Comparison of ENCODE assay signal across 13 cellular contexts in the genomic region with DNA sequence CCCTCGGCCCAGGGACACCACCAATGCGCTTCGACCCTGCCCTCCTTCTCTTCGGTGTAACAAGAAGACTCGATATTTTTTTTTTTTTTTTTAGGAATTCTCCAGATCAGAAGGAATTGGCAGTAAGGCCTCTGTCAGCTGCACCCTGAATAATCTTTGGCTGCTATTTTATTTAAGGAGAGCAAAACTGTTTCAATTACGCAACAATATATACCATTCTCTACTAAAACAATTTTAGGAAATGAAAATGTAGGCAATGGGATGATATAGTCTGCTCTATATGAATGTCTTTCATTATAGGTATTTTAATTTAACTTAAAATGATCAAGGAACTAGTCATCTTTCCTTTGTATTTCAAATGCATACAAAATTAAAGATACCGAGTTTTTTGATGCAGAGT. TPM values are rescaled to one million over a fixed set of nuclear protein-coding genes. Genes with fewer than 3 reads are reported as not detected.
DNase-seq lines count a peak whose midpoint lies in the region; ATAC-seq and TF ChIP-seq lines count a peak whose summit lies in the region.
"Had no signal": no experiment of that assay in that cellular context is flagged by ENCODE, and none has a peak within 500 bp of the region (broad histone marks: within the 10 kb centered on the region; RNA-seq: fewer than 3 reads in every experiment).

No MANE protein-coding gene starts in this region.

- H3F3A ChIP-seq in SK-N-SH (replicated peaks; ENCODE audit: insufficient read depth): peaks cover 6% of the 10 kb centered on the region

- H3K9me3 Mint-ChIP-seq in activated CD8-positive, alpha-beta T cell treated with anti-CD3 and anti-CD28 coated beads, Interleukin-2, amount 10 ng/mL, durations not matched to agents 7 days and 5 days (ENCODE audit: insufficient read depth): no peaks in the 10 kb centered on the region
- no peaks in the 10 kb centered on the region for H3K9me3 Mint-ChIP-seq in immature natural killer cell
- H3K9me3 Mint-ChIP-seq in stimulated activated effector memory CD8-positive, alpha-beta T cell treated with anti-CD3 and anti-CD28 coated beads, Interleukin-12 subunit alpha, Interleukin-12 subunit beta, amount 100 ng/mL, for 72 hours: no peaks in the 10 kb centered on the region

- H4K20me1 ChIP-seq in SK-N-SH (ENCODE audit: insufficient read depth): no peaks in the 10 kb centered on the region

- H3K4me1 Mint-ChIP-seq in activated CD8-positive, alpha-beta T cell treated with anti-CD3 and anti-CD28 coated beads, Interleukin-2, amount 10 ng/mL, durations not matched to agents 7 days and 5 days (ENCODE audit: low read depth): peaks cover 13% of the 10 kb centered on the region
- H3K4me1 Mint-ChIP-seq in immature natural killer cell: peaks cover 15 to 23% of the 10 kb centered on the region in 2 donors
- H3K4me1 Mint-ChIP-seq in stimulated activated effector memory CD8-positive, alpha-beta T cell treated with anti-CD3 and anti-CD28 coated beads, Interleukin-12 subunit alpha, Interleukin-12 subunit beta, amount 100 ng/mL, for 72 hours: peaks cover 5% of the 10 kb centered on the region

- H2AFZ ChIP-seq in SK-N-SH (ENCODE audit: low read depth): peak overlapping the region; percentile 79; the same call in 1 of the 2 replicates

- H3K9me2 ChIP-seq in SK-N-SH: no peaks in the 10 kb centered on the region

- no peaks in the 10 kb centered on the region for H3K36me3 Mint-ChIP-seq in activated CD8-positive, alpha-beta T cell treated with anti-CD3 and anti-CD28 coated beads, Interleukin-2, amount 10 ng/mL, durations not matched to agents 7 days and 5 days (ENCODE audit: low read depth)
- H3K36me3 Mint-ChIP-seq in immature natural killer cell: peaks cover 0 to 3% (median 0%) of the 10 kb centered on the region in 3 donors
- peaks cover 6% of the 10 kb centered on the region for H3K36me3 Mint-ChIP-seq in stimulated activated effector memory CD8-positive, alpha-beta T cell treated with anti-CD3 and anti-CD28 coated beads, Interleukin-12 subunit alpha, Interleukin-12 subunit beta, amount 100 ng/mL, for 72 hours

- H3K36me3 ChIP-seq in SK-N-SH (replicated peaks in 1 of 2; ENCODE audit: control insufficient read depth in 1 of 2, insufficient read depth in 2 of 2, low read length in 1 of 2): no peaks in the 10 kb centered on the region

- peak overlapping the region; percentile 66 for H3K4me3 Mint-ChIP-seq in activated CD8-positive, alpha-beta T cell treated with anti-CD3 and anti-CD28 coated beads, Interleukin-2, amount 10 ng/mL, durations not matched to agents 7 days and 5 days
- H3K4me3 Mint-ChIP-seq in immature natural killer cell: peak overlapping the region; percentile 78 to 87 (median 82)
- peak overlapping the region; percentile 59 for H3K4me3 Mint-ChIP-seq in stimulated activated effector memory CD8-positive, alpha-beta T cell treated with anti-CD3 and anti-CD28 coated beads, Interleukin-12 subunit alpha, Interleukin-12 subunit beta, amount 100 ng/mL, for 72 hours

- no peaks in the 10 kb centered on the region for H3K9me3 ChIP-seq in SK-N-SH
- H3K9me3 ChIP-seq: A549 had no signal

- H3K4me3 ChIP-seq in SK-N-SH (ENCODE audit: low read depth in 2 of 2, low read length in 1 of 2): no peak overlapping the region
- H3K4me3 ChIP-seq: A549 had no signal

- TF ChIP-seq RAD21 in SK-N-SH (IDR thresholded peaks at IDR 0.05; ENCODE audit: low read length): no peak

- WGBS in SK-N-SH (ENCODE audit: low lambda C conversion rate): 14% methylated on average over 7 of the region's 7 CpGs

- peak overlapping the region; percentile 44; the same call in 1 of the 2 replicates for H3K9ac ChIP-seq in SK-N-SH

- no peaks in the 10 kb centered on the region for H3K79me2 ChIP-seq in SK-N-SH (ENCODE audit: insufficient read depth)

- no peaks in the 10 kb centered on the region for H3K27me3 ChIP-seq in SK-N-SH (ENCODE audit: insufficient read depth)
- H3K27me3 ChIP-seq: foreskin keratinocyte had no signal

- POLR2A ChIA-PET in SK-N-SH (lab: Yijun Ruan, JAX): interaction anchor here (0.6 to 2.9 kb wide), 3 partner anchors 13 to 21 kb away, joined by 5 to 23 read pairs (median 15); a partner anchor contains a TSS
- POLR2A ChIA-PET in activated CD8-positive, alpha-beta T cell treated with anti-CD3 and anti-CD28 coated beads, Interleukin-2, amount 10 ng/mL, durations not matched to agents 7 days and 5 days (lab: Charles Lee): interaction anchor here (0.7 to 1.0 kb wide), 2 partner anchors 13 to 14 kb away, joined by 3 to 4 read pairs; a partner anchor contains a TSS

- TF ChIP-seq EP300 in SK-N-SH (IDR thresholded peaks at IDR 0.05; ENCODE audit: borderline replicate concordance in 1 of 2, low read depth in 1 of 2, low read length in 1 of 2): no peak

- H3K27ac ChIP-seq in SK-N-SH (ENCODE audit: low read depth in 2 of 2, low read length in 1 of 2): peak overlapping the region; percentile 77 to 97
- H3K27ac ChIP-seq: A549 had no signal

- peaks cover 15 to 26% of the 10 kb centered on the region in 2 experiments; a peak in 2 of 4 replicates for H3K4me1 ChIP-seq in SK-N-SH (ENCODE audit: control insufficient read depth in 1 of 2, insufficient read depth in 2 of 2, low read depth in 1 of 2, low read length in 1 of 2)

- H3K27me3 Mint-ChIP-seq in activated CD8-positive, alpha-beta T cell treated with anti-CD3 and anti-CD28 coated beads, Interleukin-2, amount 10 ng/mL, durations not matched to agents 7 days and 5 days (ENCODE audit: low read depth): no peaks in the 10 kb centered on the region
- H3K27me3 Mint-ChIP-seq in immature natural killer cell (ENCODE audit: low read depth in 3 of 3): peaks cover 3 to 6% (median 5%) of the 10 kb centered on the region in 3 donors

- no peak for ATAC-seq in SK-N-SH treated with all-trans-retinoic acid at 6 μM for 48 hours
- no peak for ATAC-seq in activated CD8-positive, alpha-beta T cell treated with anti-CD3 and anti-CD28 coated beads, Interleukin-2, amount 10 ng/mL, durations not matched to agents 7 days and 5 days
- ATAC-seq in stimulated activated effector memory CD8-positive, alpha-beta T cell treated with anti-CD3 and anti-CD28 coated beads, Interleukin-12 subunit alpha, Interleukin-12 subunit beta, amount 100 ng/mL, for 72 hours: no peak

- H3K27ac Mint-ChIP-seq in activated CD8-positive, alpha-beta T cell treated with anti-CD3 and anti-CD28 coated beads, Interleukin-2, amount 10 ng/mL, durations not matched to agents 7 days and 5 days: peak overlapping the region; percentile 67
- peak overlapping the region in 3 of 6 donors; percentile 71 to 81 (median 73) for H3K27ac Mint-ChIP-seq in immature natural killer cell
- peak overlapping the region; percentile 65 for H3K27ac Mint-ChIP-seq in stimulated activated effector memory CD8-positive, alpha-beta T cell treated with anti-CD3 and anti-CD28 coated beads, Interleukin-12 subunit alpha, Interleukin-12 subunit beta, amount 100 ng/mL, for 72 hours

- peak overlapping the region; percentile 81; the same call in 1 of the 2 replicates for H3K4me2 ChIP-seq in SK-N-SH
- H3K4me2 ChIP-seq: A549 had no signal

- TF ChIP-seq CTCF in SK-N-SH (IDR thresholded peaks at IDR 0.05): no peak

- CTCF ChIA-PET in SK-N-SH (lab: Yijun Ruan, JAX): interaction anchor here (1.0 to 4.0 kb wide), 3 partner anchors 14 to 20 kb away, joined by 3 to 21 read pairs (median 10); a partner anchor contains a TSS
- CTCF ChIA-PET in activated CD8-positive, alpha-beta T cell treated with anti-CD3 and anti-CD28 coated beads, Interleukin-2, amount 10 ng/mL, durations not matched to agents 7 days and 5 days (lab: Charles Lee): interaction anchor here (1.0 to 1.2 kb wide), 2 partner anchors 10 to 13 kb away, joined by 3 to 4 read pairs; no protein-coding TSS in a partner anchor

- no peak for DNase-seq in SK-N-SH
- no peak for DNase-seq in activated CD8-positive, alpha-beta T cell treated with anti-CD3 and anti-CD28 coated beads, Interleukin-2, amount 10 ng/mL, durations not matched to agents 7 days and 5 days
- no peak for DNase-seq in immature natural killer cell
- no peak for DNase-seq in stimulated activated effector memory CD8-positive, alpha-beta T cell treated with anti-CD3 and anti-CD28 coated beads, Interleukin-12 subunit alpha, Interleukin-12 subunit beta, amount 100 ng/mL, for 72 hours (ENCODE audit: low spot score in 2 of 2)
- DNase-seq in effector CD8-positive, alpha-beta T cell (lab: John Stamatoyannopoulos, UW): no peak
- no peak for DNase-seq in GM03348 (ENCODE audit: low spot score)
- DNase-seq in HUDEP-2 (lab: John Stamatoyannopoulos, UW; ENCODE audit: unreplicated experiment in 76 of 76): no peak

RNA-seq across cellular contexts. Expression of a gene that starts 13.3 kb away (rescaled TPM):
- polyA plus RNA-seq in SK-N-SH (2012; rRNA removed) (9.0 and 9.5 TPM in 2 replicates), immature natural killer cell (10 to 100 TPM in 1 of 3 donors, 1 to 10 TPM in 2; 2.1 to 14.0 (median 6.1) TPM)
- polyA plus RNA-seq in SK-N-SH (2012; cell fraction: cytosol; rRNA removed): 8.7 and 10.1 TPM in 2 replicates
- polyA plus RNA-seq in SK-N-SH (2012; cell fraction: nucleus; rRNA removed): 9.4 and 10.3 TPM in 2 replicates
- 10 to 100 TPM; 28.4 to 29.0 TPM for total RNA-seq in activated CD8-positive, alpha-beta T cell treated with anti-CD3 and anti-CD28 coated beads, Interleukin-2, amount 10 ng/mL, durations not matched to agents 7 days and 5 days

RNA-seq across cellular contexts. Expression of a gene that starts 14.7 kb away (rescaled TPM):
- polyA plus RNA-seq in SK-N-SH (2012; rRNA removed) (7.0 and 11.3 TPM in 2 replicates), immature natural killer cell (under 1 TPM; 0.08 to 0.27 (median 0.21) TPM)
- 7.9 and 10.8 TPM in 2 replicates for polyA plus RNA-seq in SK-N-SH (2012; cell fraction: cytosol; rRNA removed)
- polyA plus RNA-seq in SK-N-SH (2012; cell fraction: nucleus; rRNA removed): 44.6 and 55.2 TPM in 2 replicates
- total RNA-seq in activated CD8-positive, alpha-beta T cell treated with anti-CD3 and anti-CD28 coated beads, Interleukin-2, amount 10 ng/mL, durations not matched to agents 7 days and 5 days: 1 to 10 TPM; 5.5 to 5.8 TPM

RNA-seq across cellular contexts. Expression of a gene that starts 20.1 kb away (rescaled TPM):
- polyA plus RNA-seq in SK-N-SH (2012; rRNA removed) (16.6 and 19.4 TPM in 2 replicates), immature natural killer cell (under 1 TPM; 0.23 to 0.50 (median 0.32) TPM)
- polyA plus RNA-seq in SK-N-SH (2012; cell fraction: cytosol; rRNA removed): 11.7 and 12.4 TPM in 2 replicates
- 39.5 and 59.8 TPM in 2 replicates for polyA plus RNA-seq in SK-N-SH (2012; cell fraction: nucleus; rRNA removed)
- 1 to 10 TPM; 6.8 to 8.5 TPM for total RNA-seq in activated CD8-positive, alpha-beta T cell treated with anti-CD3 and anti-CD28 coated beads, Interleukin-2, amount 10 ng/mL, durations not matched to agents 7 days and 5 days

RNA-seq across cellular contexts. Expression of a gene that starts 36.3 kb away (rescaled TPM):
- polyA plus RNA-seq in SK-N-SH (2012; rRNA removed) (88.6 and 146 TPM in 2 replicates), immature natural killer cell (1 to 10 TPM; 6.7 to 8.9 (median 7.1) TPM)
- polyA plus RNA-seq in SK-N-SH (2012; cell fraction: cytosol; rRNA removed): 54.7 and 100 TPM in 2 replicates
- polyA plus RNA-seq in SK-N-SH (2012; cell fraction: nucleus; rRNA removed): 63.6 and 88.9 TPM in 2 replicates
- total RNA-seq in activated CD8-positive, alpha-beta T cell treated with anti-CD3 and anti-CD28 coated beads, Interleukin-2, amount 10 ng/mL, durations not matched to agents 7 days and 5 days: 1 to 10 TPM; 1.4 to 2.4 TPM

RNA-seq across cellular contexts. Expression of a gene that starts 53.1 kb away (rescaled TPM):
- not detected in 2 replicates for polyA plus RNA-seq in SK-N-SH (2012; rRNA removed)
- not detected in 2 replicates for polyA plus RNA-seq in SK-N-SH (2012; cell fraction: cytosol; rRNA removed)
- polyA plus RNA-seq in SK-N-SH (2012; cell fraction: nucleus; rRNA removed): not detected in 2 replicates
- not detected for total RNA-seq in activated CD8-positive, alpha-beta T cell treated with anti-CD3 and anti-CD28 coated beads, Interleukin-2, amount 10 ng/mL, durations not matched to agents 7 days and 5 days
- not detected for polyA plus RNA-seq in immature natural killer cell
- total RNA-seq: foreskin keratinocyte, LHCN-M2, sciatic nerve, ureter had no signal
- polyA plus RNA-seq: A549, foreskin keratinocyte had no signal

Comparison
In these comparisons a context has a peak if more than half of its experiments do, and no peak if none do; other contexts are left out.
1. RNA of a gene that starts 14.7 kb away (polyA plus RNA-seq): 7.0 to 55.2 TPM in SK-N-SH; 0.08 to 0.27 TPM in immature natural killer cell; every median in the first group is over 4 times any median in the second.
2. RNA of a gene that starts 20.1 kb away (polyA plus RNA-seq): 11.7 to 59.8 TPM in SK-N-SH; 0.23 to 0.50 TPM in immature natural killer cell; every median in the first group is over 4 times any median in the second.
3. Peak in every context shown above with its lines, with median percentiles within 50 percentile points of each other: H3K4me3 Mint-ChIP-seq.